1 cellular context compared by ENCODE assay signal in the genomic region with DNA sequence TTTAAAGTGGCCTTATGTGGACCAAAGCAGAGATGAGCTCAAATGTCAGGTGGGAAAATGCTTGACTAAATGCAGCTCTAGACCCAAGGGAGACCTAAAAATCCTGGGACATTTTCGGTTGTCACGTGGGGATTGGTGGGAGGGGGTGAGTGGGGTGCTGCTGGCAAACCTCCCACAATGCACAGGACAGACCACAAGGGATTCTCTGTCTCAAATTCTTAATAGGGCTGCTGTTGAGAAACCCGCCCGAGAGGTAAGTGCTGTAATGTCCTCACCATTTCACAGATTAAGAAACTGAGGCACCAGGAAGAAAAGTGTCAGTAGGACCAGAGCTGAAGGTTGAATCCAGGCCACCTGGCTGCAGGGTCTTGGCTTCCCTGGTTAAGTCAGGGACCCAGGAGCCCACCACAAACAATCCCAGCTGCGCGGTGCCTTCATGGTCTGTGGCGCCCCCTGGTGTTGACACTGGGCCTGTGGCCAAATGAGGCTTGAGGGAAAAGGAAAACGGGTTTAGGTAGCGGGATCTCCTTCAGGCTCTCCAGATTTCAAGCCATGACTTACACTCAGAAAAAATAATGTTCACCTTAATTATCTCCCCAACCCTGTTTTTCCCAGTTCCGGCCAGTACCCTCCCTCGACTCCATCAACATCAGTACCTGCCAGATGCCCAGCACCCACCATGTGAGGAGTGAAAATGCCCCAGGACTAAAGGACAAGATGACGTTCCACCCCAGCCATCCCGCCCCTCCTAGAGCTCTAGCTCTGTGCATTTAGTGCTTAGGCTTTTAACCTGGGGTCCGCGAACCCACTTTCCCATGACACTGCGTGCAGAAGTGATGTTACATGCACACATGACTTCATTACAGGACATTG.
TF ChIP-seq lines count a peak whose summit lies in the region.

No MANE protein-coding gene starts in this region.

TF ChIP-seq in WTC11, 78 proteins besides CTCF, POLR2A, EP300 and RAD21 (continued from another document):
- TF ChIP-seq, protein P1, sequence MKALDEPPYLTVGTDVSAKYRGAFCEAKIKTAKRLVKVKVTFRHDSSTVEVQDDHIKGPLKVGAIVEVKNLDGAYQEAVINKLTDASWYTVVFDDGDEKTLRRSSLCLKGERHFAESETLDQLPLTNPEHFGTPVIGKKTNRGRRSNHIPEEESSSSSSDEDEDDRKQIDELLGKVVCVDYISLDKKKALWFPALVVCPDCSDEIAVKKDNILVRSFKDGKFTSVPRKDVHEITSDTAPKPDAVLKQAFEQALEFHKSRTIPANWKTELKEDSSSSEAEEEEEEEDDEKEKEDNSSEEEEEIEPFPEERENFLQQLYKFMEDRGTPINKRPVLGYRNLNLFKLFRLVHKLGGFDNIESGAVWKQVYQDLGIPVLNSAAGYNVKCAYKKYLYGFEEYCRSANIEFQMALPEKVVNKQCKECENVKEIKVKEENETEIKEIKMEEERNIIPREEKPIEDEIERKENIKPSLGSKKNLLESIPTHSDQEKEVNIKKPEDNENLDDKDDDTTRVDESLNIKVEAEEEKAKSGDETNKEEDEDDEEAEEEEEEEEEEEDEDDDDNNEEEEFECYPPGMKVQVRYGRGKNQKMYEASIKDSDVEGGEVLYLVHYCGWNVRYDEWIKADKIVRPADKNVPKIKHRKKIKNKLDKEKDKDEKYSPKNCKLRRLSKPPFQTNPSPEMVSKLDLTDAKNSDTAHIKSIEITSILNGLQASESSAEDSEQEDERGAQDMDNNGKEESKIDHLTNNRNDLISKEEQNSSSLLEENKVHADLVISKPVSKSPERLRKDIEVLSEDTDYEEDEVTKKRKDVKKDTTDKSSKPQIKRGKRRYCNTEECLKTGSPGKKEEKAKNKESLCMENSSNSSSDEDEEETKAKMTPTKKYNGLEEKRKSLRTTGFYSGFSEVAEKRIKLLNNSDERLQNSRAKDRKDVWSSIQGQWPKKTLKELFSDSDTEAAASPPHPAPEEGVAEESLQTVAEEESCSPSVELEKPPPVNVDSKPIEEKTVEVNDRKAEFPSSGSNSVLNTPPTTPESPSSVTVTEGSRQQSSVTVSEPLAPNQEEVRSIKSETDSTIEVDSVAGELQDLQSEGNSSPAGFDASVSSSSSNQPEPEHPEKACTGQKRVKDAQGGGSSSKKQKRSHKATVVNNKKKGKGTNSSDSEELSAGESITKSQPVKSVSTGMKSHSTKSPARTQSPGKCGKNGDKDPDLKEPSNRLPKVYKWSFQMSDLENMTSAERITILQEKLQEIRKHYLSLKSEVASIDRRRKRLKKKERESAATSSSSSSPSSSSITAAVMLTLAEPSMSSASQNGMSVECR (CRISPR knock-in tag; IDR thresholded peaks at IDR 0.05; ENCODE audit: borderline replicate concordance), result no peak
- TF ChIP-seq ZNF317 (CRISPR knock-in tag; IDR thresholded peaks at IDR 0.05; ENCODE audit: borderline replicate concordance, low read depth) (no peak), NR3C1 (CRISPR knock-in tag; conservative IDR thresholded peaks at IDR 0.05; ENCODE audit: low read depth) (no peak), ZBTB21 (CRISPR knock-in tag; IDR thresholded peaks at IDR 0.05; ENCODE audit: borderline replicate concordance) (no peak), TP53 (CRISPR knock-in tag; IDR thresholded peaks at IDR 0.05) (no peak), ZNF671 (CRISPR knock-in tag; IDR thresholded peaks at IDR 0.05) (no peak)
- TF ChIP-seq, protein P2, sequence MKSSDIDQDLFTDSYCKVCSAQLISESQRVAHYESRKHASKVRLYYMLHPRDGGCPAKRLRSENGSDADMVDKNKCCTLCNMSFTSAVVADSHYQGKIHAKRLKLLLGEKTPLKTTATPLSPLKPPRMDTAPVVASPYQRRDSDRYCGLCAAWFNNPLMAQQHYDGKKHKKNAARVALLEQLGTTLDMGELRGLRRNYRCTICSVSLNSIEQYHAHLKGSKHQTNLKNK (CRISPR knock-in tag; IDR thresholded peaks at IDR 0.05), result no peak
- TF ChIP-seq, protein P3, sequence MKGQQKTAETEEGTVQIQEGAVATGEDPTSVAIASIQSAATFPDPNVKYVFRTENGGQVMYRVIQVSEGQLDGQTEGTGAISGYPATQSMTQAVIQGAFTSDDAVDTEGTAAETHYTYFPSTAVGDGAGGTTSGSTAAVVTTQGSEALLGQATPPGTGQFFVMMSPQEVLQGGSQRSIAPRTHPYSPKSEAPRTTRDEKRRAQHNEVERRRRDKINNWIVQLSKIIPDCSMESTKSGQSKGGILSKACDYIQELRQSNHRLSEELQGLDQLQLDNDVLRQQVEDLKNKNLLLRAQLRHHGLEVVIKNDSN (CRISPR knock-in tag; IDR thresholded peaks at IDR 0.05), result no peak
